In the genomic region with DNA sequence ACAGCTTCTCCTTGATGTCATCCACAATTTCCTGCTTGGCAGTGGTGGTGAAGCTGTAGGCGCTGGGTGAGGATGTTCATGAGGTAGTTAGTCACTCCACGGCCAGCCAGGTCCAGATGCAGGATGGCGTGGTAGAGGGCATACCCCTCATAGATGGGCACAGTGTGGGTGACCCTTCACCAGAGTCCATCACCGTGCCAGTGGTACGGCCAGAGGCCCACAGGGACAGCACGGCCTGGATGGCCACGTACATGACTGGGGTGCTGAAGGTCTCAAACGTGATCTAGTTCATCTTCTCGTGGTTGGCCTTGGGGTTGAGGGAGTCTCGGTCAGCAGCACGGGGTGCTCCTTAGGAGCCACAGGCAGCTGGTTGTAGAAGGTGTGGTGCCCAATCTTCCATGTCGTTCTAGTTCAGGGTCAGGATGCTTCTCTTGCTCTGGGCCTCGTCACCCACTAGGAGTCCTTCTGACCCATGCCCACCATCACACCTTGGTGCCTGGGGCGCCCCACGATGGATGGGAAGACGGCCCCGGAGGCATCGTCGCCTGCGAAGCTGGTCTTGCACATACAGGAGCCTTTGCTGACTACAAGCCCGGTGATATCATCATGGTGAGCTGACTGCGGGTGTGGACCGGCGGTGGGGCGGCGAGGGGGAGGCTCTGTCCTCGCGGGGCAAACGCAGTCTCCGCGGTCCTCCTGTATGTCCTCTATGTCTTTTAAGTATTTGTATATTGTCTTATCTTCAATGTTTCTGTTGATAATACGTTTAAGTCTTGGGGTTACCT, we compare ENCODE assay signal across 23 cellular contexts.
"Had no signal": no experiment of that assay in that cellular context is flagged by ENCODE, and none has a peak within 500 bp of the region (broad histone marks: within the 10 kb centered on the region; RNA-seq: fewer than 3 reads in every experiment).

No MANE protein-coding gene starts in this region.

- DNase-seq: activated CD4-positive, alpha-beta T cell treated with anti-CD3 and anti-CD28 coated beads, Interleukin-2, amount 10 ng/mL, durations not matched to agents 24 days and 14 days; activated CD4-positive, alpha-beta T cell treated with anti-CD3 and anti-CD28 coated beads, Interleukin-2, amount 50 U/mL, for 48 hours; activated CD4-positive, CD25-positive, alpha-beta regulatory T cell treated with anti-CD3 and anti-CD28 coated beads, Interleukin-2, amount 50 U/mL, for 72 hours; activated naive CD4-positive, alpha-beta T cell treated with anti-CD3 and anti-CD28 coated beads, Interleukin-2, amount 50 U/mL, for 16 hours; activated naive CD8-positive, alpha-beta T cell treated with anti-CD3 and anti-CD28 coated beads, Interleukin-2, amount 10 ng/mL, durations not matched to agents 7 days and 5 days; activated T-cell treated with anti-CD3 and anti-CD28 coated beads, Interleukin-2, amount 50 U/mL, for 4 hours; adrenal gland; anterior cingulate cortex; brain microvascular endothelial cell; Karpas-422; NCI-H1105 treated with DMSO at 0.1 percent for 48 hours; NCI-H1436 treated with DMSO at 0.1 percent for 48 hours; NCI-H187 treated with DMSO at 0.1 percent for 48 hours; NCI-H2081 treated with DMSO at 0.1 percent for 48 hours; NCI-H446; NCI-H524; PC-3; SIG-M5; T-helper 17 cell; T-helper 9 cell had no signal

- H3K9me3 ChIP-seq: adrenal gland had no signal

- H3K27ac ChIP-seq: adrenal gland, brain microvascular endothelial cell had no signal

- H3K4me1 ChIP-seq: adrenal gland had no signal

- H3K4me1 Mint-ChIP-seq: activated CD4-positive, alpha-beta T cell treated with anti-CD3 and anti-CD28 coated beads, Interleukin-2, amount 10 ng/mL, durations not matched to agents 24 days and 14 days; activated naive CD8-positive, alpha-beta T cell treated with anti-CD3 and anti-CD28 coated beads, Interleukin-2, amount 10 ng/mL, durations not matched to agents 7 days and 5 days; activated T-helper 17 cell treated with anti-CD3 and anti-CD28 coated beads, Interleukin-2, amount 50 U/mL, for 72 hours; T-helper 17 cell; WTC11 had no signal

- H3K27ac Mint-ChIP-seq: activated CD4-positive, alpha-beta T cell treated with anti-CD3 and anti-CD28 coated beads, Interleukin-2, amount 10 ng/mL, durations not matched to agents 24 days and 14 days; activated naive CD8-positive, alpha-beta T cell treated with anti-CD3 and anti-CD28 coated beads, Interleukin-2, amount 10 ng/mL, durations not matched to agents 7 days and 5 days; activated T-helper 17 cell treated with anti-CD3 and anti-CD28 coated beads, Interleukin-2, amount 50 U/mL, for 72 hours; T-helper 17 cell; WTC11 had no signal

- H3K27me3 ChIP-seq: adrenal gland, brain microvascular endothelial cell had no signal

- H3K4me3 ChIP-seq: adrenal gland, K562 had no signal

- H3K36me3 ChIP-seq: adrenal gland, brain microvascular endothelial cell had no signal

- H3K36me3 Mint-ChIP-seq: activated naive CD8-positive, alpha-beta T cell treated with anti-CD3 and anti-CD28 coated beads, Interleukin-2, amount 10 ng/mL, durations not matched to agents 7 days and 5 days had no signal

- H3K27me3 Mint-ChIP-seq: activated CD4-positive, alpha-beta T cell treated with anti-CD3 and anti-CD28 coated beads, Interleukin-2, amount 10 ng/mL, durations not matched to agents 24 days and 14 days; activated naive CD8-positive, alpha-beta T cell treated with anti-CD3 and anti-CD28 coated beads, Interleukin-2, amount 10 ng/mL, durations not matched to agents 7 days and 5 days; activated T-helper 17 cell treated with anti-CD3 and anti-CD28 coated beads, Interleukin-2, amount 50 U/mL, for 72 hours; T-helper 17 cell had no signal

- H3K4me3 Mint-ChIP-seq: activated CD4-positive, alpha-beta T cell treated with anti-CD3 and anti-CD28 coated beads, Interleukin-2, amount 10 ng/mL, durations not matched to agents 24 days and 14 days; activated naive CD8-positive, alpha-beta T cell treated with anti-CD3 and anti-CD28 coated beads, Interleukin-2, amount 10 ng/mL, durations not matched to agents 7 days and 5 days; activated T-cell treated with anti-CD3 and anti-CD28 coated beads, Interleukin-2, amount 50 U/mL, for 4 hours; activated T-helper 17 cell treated with anti-CD3 and anti-CD28 coated beads, Interleukin-2, amount 50 U/mL, for 72 hours; T-helper 17 cell; WTC11 had no signal

- ATAC-seq: activated T-cell treated with anti-CD3 and anti-CD28 coated beads, Interleukin-2, amount 50 U/mL, for 4 hours; activated T-helper 17 cell treated with anti-CD3 and anti-CD28 coated beads, Interleukin-2, amount 50 U/mL, for 72 hours; K562; PC-3; T-helper 17 cell; WTC11 had no signal
